ENCODE assay signal across 35 cellular contexts in genomic region chr7:111630862-111631261, GRCh38.
"Had no signal": no experiment of that assay in that cellular context is flagged by ENCODE, and none has a peak within 500 bp of the region (broad histone marks: within the 10 kb centered on the region; RNA-seq: fewer than 3 reads in every experiment).

No MANE protein-coding gene starts in this region.

- H3K36me3 ChIP-seq: MG63 had no signal

- H3K9me3 ChIP-seq: MG63 had no signal

- H3K4me3 ChIP-seq: MG63 had no signal

- H3K27me3 ChIP-seq: MG63 had no signal

- DNase-seq: Karpas-422, Kasumi-1, MG63, MM.1S, MV-4-11, NCI-H1048, NCI-H1092, NCI-H1092 treated with DMSO at 0.1 percent for 48 hours, NCI-H1105, NCI-H1105 treated with DMSO at 0.1 percent for 48 hours, NCI-H1417, NCI-H1417 treated with DMSO at 0.1 percent for 48 hours, NCI-H1436, NCI-H1436 treated with DMSO at 0.1 percent for 48 hours, NCI-H146, NCI-H1694, NCI-H1694 treated with DMSO at 0.1 percent for 48 hours, NCI-H187, NCI-H187 treated with DMSO at 0.1 percent for 48 hours, NCI-H1930, NCI-H2029, NCI-H2029 treated with DMSO at 0.1 percent for 48 hours, NCI-H2081, NCI-H2081 treated with DMSO at 0.1 percent for 48 hours, NCI-H2107, NCI-H2171, NCI-H2171 treated with DMSO at 0.1 percent for 48 hours, NCI-H2227 treated with DMSO at 0.1 percent for 48 hours, NCI-H226, NCI-H345, NCI-H446, NCI-H446 treated with DMSO at 0.1 percent for 48 hours, NCI-H510A, NCI-H510A treated with DMSO at 0.1 percent for 48 hours, NCI-H524 had no signal
